8 cellular contexts compared by ENCODE assay signal in genomic region chr9:33473643-33474352, GRCh38. TPM values are rescaled to one million over a fixed set of nuclear protein-coding genes. Genes with fewer than 3 reads are reported as not detected.
A peak's percentile ranks its signal among the peaks of the same experiment; 100 is the strongest.
DNase-seq lines count a peak whose midpoint lies in the region; ATAC-seq and TF ChIP-seq lines count a peak whose summit lies in the region.

NOL6 (minus strand) TSS chr9:33473924; CDS start chr9:33473842, 82 bp downstream.

- peaks cover 24 to 39% (median 33%) of the 10 kb centered on the region in 3 experiments; a peak in 6 of 7 replicates for H3K36me3 Mint-ChIP-seq in H9 (ENCODE audit: insufficient read depth in 1 of 3, low read depth in 3 of 3)
- H3K36me3 Mint-ChIP-seq in natural killer cell treated with Interleukin-12 subunit alpha and Interleukin-12 subunit beta and Interleukin-15 and Interleukin-18, amount 100 ng/mL, for 72 hours, result peaks cover 7% of the 10 kb centered on the region

- H3K27me3 Mint-ChIP-seq in H9 (ENCODE audit: low read depth), result no peaks in the 10 kb centered on the region
- H3K27me3 Mint-ChIP-seq in natural killer cell treated with Interleukin-12 subunit alpha and Interleukin-12 subunit beta and Interleukin-15 and Interleukin-18, amount 100 ng/mL, for 72 hours, result no peaks in the 10 kb centered on the region

- H3K27me3 ChIP-seq in H9 (ENCODE audit: insufficient read depth, low read length) (no peaks in the 10 kb centered on the region), MG63 (no peaks in the 10 kb centered on the region)

- H3K14ac ChIP-seq in H9 (ENCODE audit: insufficient read depth, low read length), result no peak within 1 kb of the TSS; the same call in 1 of the 2 replicates

- H3K4me1 ChIP-seq in H9 (ENCODE audit: insufficient read depth, low read length), result 0 out of 2 replicates have a peak, but pooled peaks cover 2% of the 10 kb centered on the region

- H2BK20ac ChIP-seq in H9 (ENCODE audit: low read depth, low read length, poor library complexity, severe bottlenecking), result no peak within 1 kb of the TSS

- WGBS in H9 (ENCODE audit: extremely low coverage, insufficient read length, low lambda C conversion rate), result no CpG with 5 or more reads among the region's 32 CpGs

- no peak within 1 kb of the TSS for H3K23ac ChIP-seq in H9 (ENCODE audit: insufficient read length, low read depth, low read length)

- H2BK12ac ChIP-seq in H9 (ENCODE audit: insufficient read length, low read depth, low read length), result no peak within 1 kb of the TSS

- peak within 1 kb of the TSS; percentile 86 to 98 (median 89); a peak in 5 of 7 replicates for H3K27ac Mint-ChIP-seq in H9
- peak within 1 kb of the TSS; percentile 84 to 98 for H3K27ac Mint-ChIP-seq in natural killer cell treated with Interleukin-12 subunit alpha and Interleukin-12 subunit beta and Interleukin-15 and Interleukin-18, amount 100 ng/mL, for 72 hours

- peak within 1 kb of the TSS; percentile 87 for H3K9ac ChIP-seq in H9 (ENCODE audit: extremely low read depth, insufficient read length, low read length)

- H3T11ph ChIP-seq in H9 (ENCODE audit: low read length), result no peak within 1 kb of the TSS

- no peak within 1 kb of the TSS for H3K27ac ChIP-seq in H9 (ENCODE audit: insufficient read length, low read depth, low read length)

- no peaks in the 10 kb centered on the region; a peak in 1 of 5 replicates for H3K9me3 Mint-ChIP-seq in H9
- no peaks in the 10 kb centered on the region for H3K9me3 Mint-ChIP-seq in natural killer cell treated with Interleukin-12 subunit alpha and Interleukin-12 subunit beta and Interleukin-15 and Interleukin-18, amount 100 ng/mL, for 72 hours

- H3K79me1 ChIP-seq in H9 (ENCODE audit: insufficient read depth, low read depth, low read length, poor library complexity, severe bottlenecking), result peaks cover 4% of the 10 kb centered on the region

- H3K9me3 ChIP-seq in H9 (ENCODE audit: control insufficient read depth, low read depth, low read length), result no peaks in the 10 kb centered on the region
- H3K9me3 ChIP-seq in MG63, result no peaks in the 10 kb centered on the region

- no peak within 1 kb of the TSS for H2AFZ ChIP-seq in H9 (ENCODE audit: low read length)

- no peak within 1 kb of the TSS for H3K56ac ChIP-seq in H9 (ENCODE audit: insufficient read length, low read depth, low read length)

- no peak within 1 kb of the TSS for H2BK15ac ChIP-seq in H9 (ENCODE audit: low read depth, low read length)

- TF ChIP-seq CTCF in H9 (conservative IDR thresholded peaks at IDR 0.05) (no peak), fibroblast of pulmonary artery (IDR thresholded peaks at IDR 0.05; ENCODE audit: low read length, missing control alignments) (no peak)

- no peak within 1 kb of the TSS for H2AK5ac ChIP-seq in H9 (ENCODE audit: insufficient read length, low read length)

- no peak within 1 kb of the TSS for H3K4ac ChIP-seq in H9 (ENCODE audit: low read depth, low read length)

- peak within 1 kb of the TSS; percentile 98 to 100 for H3K4me3 Mint-ChIP-seq in H9
- peak within 1 kb of the TSS; percentile 96 for H3K4me3 Mint-ChIP-seq in natural killer cell treated with Interleukin-12 subunit alpha and Interleukin-12 subunit beta and Interleukin-15 and Interleukin-18, amount 100 ng/mL, for 72 hours

- peaks cover 6% of the 10 kb centered on the region for H3K23me2 ChIP-seq in H9 (ENCODE audit: insufficient read length, low read depth, low read length, poor library complexity, severe bottlenecking)

- no peak within 1 kb of the TSS for H4K8ac ChIP-seq in H9 (replicated peaks; ENCODE audit: insufficient read length, low read depth, low read length)

- H3K4me1 Mint-ChIP-seq in H9, result peaks cover 11 to 12% of the 10 kb centered on the region in 2 experiments; a peak in 3 of 4 replicates
- H3K4me1 Mint-ChIP-seq in natural killer cell treated with Interleukin-12 subunit alpha and Interleukin-12 subunit beta and Interleukin-15 and Interleukin-18, amount 100 ng/mL, for 72 hours (ENCODE audit: low read depth in 2 of 2), result peaks cover 18 to 23% of the 10 kb centered on the region in 2 donors

- peak within 1 kb of the TSS; percentile 95 for H3K4me3 ChIP-seq in MG63
- peak within 1 kb of the TSS; percentile 95 for H3K4me3 ChIP-seq in fibroblast of pulmonary artery (replicated peaks; ENCODE audit: low read depth, low read length)

- H3K36me3 ChIP-seq in MG63, result peaks cover 26% of the 10 kb centered on the region

- H3K18ac ChIP-seq in H9 (ENCODE audit: insufficient read length, low read depth, low read length), result no peak within 1 kb of the TSS

- H2BK120ac ChIP-seq in H9 (ENCODE audit: low read depth, low read length, poor library complexity, severe bottlenecking), result no peak within 1 kb of the TSS

- peak within 1 kb of the TSS; percentile 99 for H3K4me2 ChIP-seq in H9 (ENCODE audit: insufficient read depth, insufficient read length, low read length)

- DNase-seq in ELR (ENCODE audit: low read depth), result peak; percentile 100
- peak; percentile 98 for DNase-seq in H9
- DNase-seq in MG63, result peak; percentile 94
- DNase-seq in SHP77 treated with DMSO at 0.1 percent for 48 hours (lab: John Stamatoyannopoulos, UW), result peak; percentile 66
- peak; percentile 99 for DNase-seq in activated effector memory CD4-positive, alpha-beta T cell treated with anti-CD3 and anti-CD28 coated beads, Interleukin-2, amount 50 U/mL, for 16 hours
- DNase-seq in fibroblast of pulmonary artery (ENCODE audit: low read depth), result peak; percentile 99
- DNase-seq in natural killer cell treated with Interleukin-12 subunit alpha and Interleukin-12 subunit beta and Interleukin-15 and Interleukin-18, amount 100 ng/mL, for 72 hours (ENCODE audit: low spot score), result peak; percentile 98
- DNase-seq in stimulated activated naive CD8-positive, alpha-beta T cell treated with anti-CD3 and anti-CD28 coated beads, Interleukin-15, Interleukin-2, amounts not matched to agents 100 U/mL and 50 U/mL, for 24 hours, result peak; percentile 98

- no peak within 1 kb of the TSS for H4K91ac ChIP-seq in H9 (ENCODE audit: insufficient read length, low read depth, low read length)

- H4K20me1 ChIP-seq in H9 (ENCODE audit: control insufficient read depth, insufficient read depth, insufficient read length), result no peaks in the 10 kb centered on the region

- H2BK5ac ChIP-seq in H9 (ENCODE audit: insufficient read length, low read length), result no peak within 1 kb of the TSS

- no peak within 1 kb of the TSS for H4K5ac ChIP-seq in H9 (ENCODE audit: insufficient read length, low read depth, low read length)

- peaks cover 11% of the 10 kb centered on the region for H3K79me2 ChIP-seq in H9 (ENCODE audit: insufficient read depth, low read length)

- ATAC-seq in natural killer cell treated with Interleukin-12 subunit alpha and Interleukin-12 subunit beta and Interleukin-15 and Interleukin-18, amount 100 ng/mL, for 72 hours, result peak; percentile 100
- ATAC-seq in stimulated activated naive CD8-positive, alpha-beta T cell treated with anti-CD3 and anti-CD28 coated beads, Interleukin-15, Interleukin-2, amounts not matched to agents 100 U/mL and 50 U/mL, for 24 hours, result peak; percentile 99

RNA-seq across cellular contexts. Expression of gene NOL6, which starts in this region (rescaled TPM):
- total RNA-seq in H9 (2021), result 64.4 and 66.3 TPM in 2 replicates
- 16.6 and 38.6 TPM in 2 replicates for total RNA-seq in MG63 (2014; rRNA removed; shearing (Covaris generic); ENCODE audit: low replicate concordance)
- total RNA-seq in natural killer cell treated with Interleukin-12 subunit alpha and Interleukin-12 subunit beta and Interleukin-15 and Interleukin-18, amount 100 ng/mL, for 72 hours, result 100 to 1,000 TPM in 1 of 2 donors, 10 to 100 TPM in 1; 48.3 to 104 TPM
